Comparison of ENCODE assay signal across 17 cellular contexts in the genomic region with DNA sequence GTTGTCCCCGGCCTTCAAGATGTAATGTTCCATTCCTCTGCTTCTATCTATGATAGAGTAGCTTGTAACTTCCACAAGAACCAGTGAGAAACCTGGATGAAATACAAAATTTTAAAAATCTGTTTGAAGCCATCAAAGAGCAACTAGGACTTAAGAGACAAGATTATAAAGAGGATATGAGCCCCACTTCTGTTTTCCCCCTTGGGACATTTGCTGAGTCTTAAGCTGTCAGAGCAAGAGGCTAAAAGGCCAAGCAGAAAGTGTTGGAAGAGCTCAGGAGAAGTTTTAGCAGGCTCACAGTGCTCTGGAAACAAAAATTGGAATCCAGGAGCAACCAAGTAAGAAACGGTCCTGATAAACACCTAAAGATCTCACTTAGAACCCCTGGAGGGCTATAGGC.
"Had no signal": no experiment of that assay in that cellular context is flagged by ENCODE, and none has a peak within 500 bp of the region (broad histone marks: within the 10 kb centered on the region; RNA-seq: fewer than 3 reads in every experiment).

No MANE protein-coding gene starts in this region.

- H3K27ac ChIP-seq: dorsolateral prefrontal cortex, ovary, suprapubic skin, thyroid gland had no signal

- H3K27ac Mint-ChIP-seq: naive thymus-derived CD4-positive, alpha-beta T cell; type B pancreatic cell had no signal

- H3K27me3 ChIP-seq: dorsolateral prefrontal cortex, ovary, suprapubic skin, thyroid gland had no signal

- H3K4me1 ChIP-seq: thyroid gland had no signal

- DNase-seq: cortex of kidney; dorsolateral prefrontal cortex; effector CD8-positive, alpha-beta T cell; foreskin melanocyte; head of caudate nucleus; hippocampal formation; kidney glomerular epithelial cell; naive thymus-derived CD4-positive, alpha-beta T cell; ovary; right cardiac atrium; small intestine; stimulated activated CD4-positive, alpha-beta T cell treated with anti-CD3 and anti-CD28 coated beads, Interleukin-12 subunit alpha, Interleukin-12 subunit beta, amount 100 ng/mL, for 4 hours; stimulated activated naive CD8-positive, alpha-beta T cell treated with anti-CD3 and anti-CD28 coated beads, Interleukin-15, Interleukin-2, amounts not matched to agents 100 U/mL and 50 U/mL, for 24 hours; thyroid gland had no signal

- H3K36me3 ChIP-seq: ovary, suprapubic skin, thyroid gland had no signal

- H3K4me1 Mint-ChIP-seq: naive thymus-derived CD4-positive, alpha-beta T cell; neural crest cell had no signal

- H3K9me3 ChIP-seq: ovary, suprapubic skin, thyroid gland had no signal

- H3K4me3 ChIP-seq: dorsolateral prefrontal cortex, ovary, suprapubic skin, thyroid gland had no signal

- H3K36me3 Mint-ChIP-seq: naive thymus-derived CD4-positive, alpha-beta T cell; type B pancreatic cell had no signal

- H3K9me3 Mint-ChIP-seq: naive thymus-derived CD4-positive, alpha-beta T cell; neural crest cell; type B pancreatic cell had no signal

- H3K4me3 Mint-ChIP-seq: naive thymus-derived CD4-positive, alpha-beta T cell; neural crest cell; type B pancreatic cell had no signal

- H3K27me3 Mint-ChIP-seq: type B pancreatic cell had no signal
